19 cellular contexts compared by ENCODE assay signal in the genomic region with DNA sequence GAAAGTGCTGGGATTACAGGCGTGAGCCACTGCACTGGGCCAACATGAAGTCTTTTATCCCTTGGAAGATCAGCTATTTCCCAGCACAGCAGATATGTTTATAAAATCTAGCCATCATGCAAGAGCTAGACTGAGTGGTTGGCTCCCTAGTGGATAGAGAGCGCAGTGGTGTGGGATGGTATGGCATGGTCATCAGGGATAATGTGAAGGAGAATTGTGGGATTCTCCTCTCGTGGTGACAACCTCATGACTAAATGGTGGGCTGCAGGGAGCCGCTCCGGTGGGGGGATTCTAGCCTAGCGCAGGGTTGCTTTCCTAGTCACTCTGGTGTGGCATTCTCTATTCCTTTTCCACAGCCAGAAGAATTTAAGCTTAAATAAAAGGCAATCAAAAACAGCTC. TPM values are rescaled to one million over a fixed set of nuclear protein-coding genes. Genes with fewer than 3 reads are reported as not detected.
A peak's percentile ranks its signal among the peaks of the same experiment; 100 is the strongest.
DNase-seq lines count a peak whose midpoint lies in the region; ATAC-seq and TF ChIP-seq lines count a peak whose summit lies in the region.
"Had no signal": no experiment of that assay in that cellular context is flagged by ENCODE, and none has a peak within 500 bp of the region (broad histone marks: within the 10 kb centered on the region; RNA-seq: fewer than 3 reads in every experiment).

No MANE protein-coding gene starts in this region.

- no peak for TF ChIP-seq POLR2A in gastrocnemius medialis (IDR thresholded peaks at IDR 0.05)

- H3K4me3 ChIP-seq in Panc1 (ENCODE audit: low read depth in 2 of 2, low read length in 2 of 2) (no peak overlapping the region), gastrocnemius medialis (no peak overlapping the region), mesendoderm (ENCODE audit: low read length) (no peak overlapping the region)
- H3K4me3 ChIP-seq: BLaER1 had no signal

- no peak overlapping the region for H3K27ac ChIP-seq in Panc1 (ENCODE audit: low read length)
- peak overlapping the region in 3 of 4 donors; percentile 2 to 62 (median 18) for H3K27ac ChIP-seq in gastrocnemius medialis
- no peak overlapping the region for H3K27ac ChIP-seq in mesendoderm (ENCODE audit: low read depth, low read length)
- H3K27ac ChIP-seq: BLaER1 had no signal

- H3K9me3 ChIP-seq in Panc1 (ENCODE audit: control insufficient read depth, insufficient read depth, low read depth, low read length) (no peaks in the 10 kb centered on the region), gastrocnemius medialis (no peaks in the 10 kb centered on the region)
- H3K9me3 ChIP-seq: BE2C, BLaER1 had no signal

- H3K4ac ChIP-seq in mesendoderm (ENCODE audit: low read depth, low read length): no peak overlapping the region

- H3K27me3 ChIP-seq in Panc1 (ENCODE audit: control insufficient read depth, insufficient read depth, low read length) (no peaks in the 10 kb centered on the region), gastrocnemius medialis (no peaks in the 10 kb centered on the region), mesendoderm (ENCODE audit: insufficient read depth, low read length, poor library complexity) (no peaks in the 10 kb centered on the region)
- H3K27me3 ChIP-seq: BE2C, BLaER1 had no signal

- no peak overlapping the region for H2BK15ac ChIP-seq in mesendoderm (replicated peaks; ENCODE audit: low read depth)

- H3K36me3 ChIP-seq in Panc1 (ENCODE audit: control insufficient read depth, insufficient read depth, low read length) (0 out of 2 replicates have a peak, but pooled peaks cover 2% of the 10 kb centered on the region), gastrocnemius medialis (peaks cover 0 to 38% of the 10 kb centered on the region in 2 donors), mesendoderm (ENCODE audit: control insufficient read depth, insufficient read depth, low read length) (peaks cover 3% of the 10 kb centered on the region)

- no peak overlapping the region for H2AK5ac ChIP-seq in mesendoderm (ENCODE audit: low read length)

- H2BK120ac ChIP-seq in mesendoderm (ENCODE audit: low read depth, low read length): no peak overlapping the region

- H3K4me1 ChIP-seq in Panc1 (ENCODE audit: control insufficient read depth, insufficient read depth, low read length) (no peaks in the 10 kb centered on the region), gastrocnemius medialis (peaks cover 37 to 40% of the 10 kb centered on the region in 2 donors), mesendoderm (ENCODE audit: control insufficient read depth, low read depth, low read length) (no peaks in the 10 kb centered on the region)
- H3K4me1 ChIP-seq: BE2C had no signal

- H3K79me1 ChIP-seq in mesendoderm (ENCODE audit: low read length): no peaks in the 10 kb centered on the region

- no peak overlapping the region for H3K4me3 Mint-ChIP-seq in activated T-helper 2 cell treated with anti-CD3 and anti-CD28 coated beads, Interferon-gamma antibody, Interleukin-2, Interleukin-4, amounts not matched to agents 10 μg/mL and 5 μg/mL and 100 μg/mL, durations not matched to agents 14 hours and 24 hours and 36 hours (ENCODE audit: low read depth)
- H3K4me3 Mint-ChIP-seq: CD14-positive monocyte; CD4-positive, alpha-beta memory T cell; CD4-positive, CD25-positive, alpha-beta regulatory T cell; CD8-positive, alpha-beta memory T cell had no signal

- POLR2A ChIA-PET in Panc1 (lab: Charles Lee): interaction anchor here (0.5 kb wide), 1 partner anchor 127 kb away, joined by 5 read pairs; no protein-coding TSS in a partner anchor

- CTCF ChIA-PET in Panc1 (lab: Charles Lee): no interaction called here

- intact Hi-C loops in Panc1 (cut with micrococcal nuclease; ENCODE audit: unreplicated experiment) (no loop called here), gastrocnemius medialis (cut with DNase I; ENCODE audit: low total_unique reads) (no loop called here)
- intact Hi-C loops in activated T-helper 2 cell treated with anti-CD3 and anti-CD28 coated beads, Interferon-gamma antibody, Interleukin-2, Interleukin-4, amounts not matched to agents 10 μg/mL and 5 μg/mL and 100 μg/mL, durations not matched to agents 14 hours and 24 hours and 36 hours (cut with micrococcal nuclease): no loop called here

- H3K79me2 ChIP-seq in mesendoderm (ENCODE audit: control insufficient read depth, insufficient read depth, low read length): no peaks in the 10 kb centered on the region

- no peak for DNase-seq in Panc1 (ENCODE audit: low read depth, low spot score)
- peak; percentile 60 for DNase-seq in mesenteric fat pad (ENCODE audit: low spot score)
- no peak for DNase-seq in gastrocnemius medialis
- no peak for DNase-seq in mesendoderm
- no peak for DNase-seq in DMS114 treated with DMSO at 0.1 percent for 48 hours (lab: John Stamatoyannopoulos, UW; ENCODE audit: unreplicated experiment)
- DNase-seq in activated T-helper 2 cell treated with anti-CD3 and anti-CD28 coated beads, Interferon-gamma antibody, Interleukin-2, Interleukin-4, amounts not matched to agents 10 μg/mL and 5 μg/mL and 100 μg/mL, durations not matched to agents 14 hours and 24 hours and 36 hours (ENCODE audit: low spot score): no peak
- DNase-seq: 8988T; ACHN; BE2C; C1 segment of cervical spinal cord; CD4-positive, alpha-beta memory T cell; CD4-positive, CD25-positive, alpha-beta regulatory T cell; CD8-positive, alpha-beta memory T cell; COR-L47; DMS 273 treated with DMSO at 0.1 percent for 48 hours; DMS79 treated with DMSO at 0.1 percent for 48 hours; GF-D8 had no signal

- no peak overlapping the region for H4K8ac ChIP-seq in mesendoderm (ENCODE audit: low read depth, low read length)

- no peak for TF ChIP-seq CTCF in Panc1 (IDR thresholded peaks at IDR 0.05)
- no peak for TF ChIP-seq CTCF in gastrocnemius medialis (IDR thresholded peaks at IDR 0.05 in 4 of 5, conservative IDR thresholded peaks at IDR 0.05 in 1 of 5)

- WGBS in mesendoderm (ENCODE audit: extremely low coverage, insufficient coverage, low lambda C conversion rate): no CpG with 5 or more reads among the region's 6 CpGs

- ATAC-seq in Panc1: peak; percentile 54; the same call in 1 of the 2 replicates
- ATAC-seq in gastrocnemius medialis: no peak

- H3K9ac ChIP-seq in mesendoderm (ENCODE audit: low read length): no peak overlapping the region
- H3K9ac ChIP-seq: BLaER1 had no signal

- H3K27ac Mint-ChIP-seq in activated T-helper 2 cell treated with anti-CD3 and anti-CD28 coated beads, Interferon-gamma antibody, Interleukin-2, Interleukin-4, amounts not matched to agents 10 μg/mL and 5 μg/mL and 100 μg/mL, durations not matched to agents 14 hours and 24 hours and 36 hours: no peak overlapping the region
- H3K27ac Mint-ChIP-seq: CD14-positive monocyte; CD4-positive, alpha-beta memory T cell had no signal

- H4K5ac ChIP-seq in mesendoderm (ENCODE audit: low read length): no peak overlapping the region

- H3K36me3 Mint-ChIP-seq in activated T-helper 2 cell treated with anti-CD3 and anti-CD28 coated beads, Interferon-gamma antibody, Interleukin-2, Interleukin-4, amounts not matched to agents 10 μg/mL and 5 μg/mL and 100 μg/mL, durations not matched to agents 14 hours and 24 hours and 36 hours (ENCODE audit: low read depth): no peaks in the 10 kb centered on the region

- no peak overlapping the region for H3K56ac ChIP-seq in mesendoderm (ENCODE audit: low read length)

- H3K27me3 Mint-ChIP-seq in activated T-helper 2 cell treated with anti-CD3 and anti-CD28 coated beads, Interferon-gamma antibody, Interleukin-2, Interleukin-4, amounts not matched to agents 10 μg/mL and 5 μg/mL and 100 μg/mL, durations not matched to agents 14 hours and 24 hours and 36 hours (ENCODE audit: low read depth): no peaks in the 10 kb centered on the region
- H3K27me3 Mint-ChIP-seq: CD4-positive, alpha-beta memory T cell; CD4-positive, CD25-positive, alpha-beta regulatory T cell had no signal

- no peak overlapping the region for H3K18ac ChIP-seq in mesendoderm (ENCODE audit: low read length)

- H3K9me3 Mint-ChIP-seq in activated T-helper 2 cell treated with anti-CD3 and anti-CD28 coated beads, Interferon-gamma antibody, Interleukin-2, Interleukin-4, amounts not matched to agents 10 μg/mL and 5 μg/mL and 100 μg/mL, durations not matched to agents 14 hours and 24 hours and 36 hours: no peaks in the 10 kb centered on the region
- H3K9me3 Mint-ChIP-seq: CD4-positive, alpha-beta memory T cell; CD4-positive, CD25-positive, alpha-beta regulatory T cell; CD8-positive, alpha-beta memory T cell had no signal

- H3K4me2 ChIP-seq in mesendoderm (ENCODE audit: low read length): no peak overlapping the region
- H3K4me2 ChIP-seq: BLaER1 had no signal

- H2BK5ac ChIP-seq in mesendoderm (ENCODE audit: low read length): no peak overlapping the region

- H3K4me1 Mint-ChIP-seq in activated T-helper 2 cell treated with anti-CD3 and anti-CD28 coated beads, Interferon-gamma antibody, Interleukin-2, Interleukin-4, amounts not matched to agents 10 μg/mL and 5 μg/mL and 100 μg/mL, durations not matched to agents 14 hours and 24 hours and 36 hours (ENCODE audit: low read depth): peaks cover 4% of the 10 kb centered on the region

- in situ Hi-C loops in Panc1 (cut with HindIII; ENCODE audit: low pct_unique_long_range_greater_than_20kb, low sequenced_read_pairs): no loop called here
- in situ Hi-C loops in gastrocnemius medialis (cut with MboI; ENCODE audit: low sequenced_read_pairs in 4 of 4): no loop called here

- no peak overlapping the region for H3K23ac ChIP-seq in mesendoderm (ENCODE audit: low read length)

- BruUV-seq in Panc1 (replicated peaks; lab: Mats Ljungman, UMichigan): no TSS peak

RNA-seq across cellular contexts. Expression of gene GPI, which starts 43.3 kb away (rescaled TPM):
- total RNA-seq in Panc1 (2021; ENCODE audit: unreplicated experiment) (370 TPM), mesenteric fat pad (426 TPM), gastrocnemius medialis (100 to 1,000 TPM in 3 of 4 donors, 10 to 100 TPM in 1; 83.2 to 231 (median 173) TPM)
- 700 TPM for polyA plus RNA-seq in Panc1 (2012; ENCODE audit: insufficient read length)
- 123 TPM for polyA plus RNA-seq in mesendoderm (2013, experiment 1 of 2)
- 126 TPM for polyA plus RNA-seq in mesendoderm (2013, experiment 2 of 2)
- 622 and 630 TPM in 2 replicates for total RNA-seq in activated T-helper 2 cell treated with anti-CD3 and anti-CD28 coated beads, Interferon-gamma antibody, Interleukin-2, Interleukin-4, amounts not matched to agents 10 μg/mL and 5 μg/mL and 100 μg/mL, durations not matched to agents 14 hours and 24 hours and 36 hours

Comparison
In these comparisons a context has a peak if more than half of its experiments do, and no peak if none do; other contexts are left out.
1. H3K27ac ChIP-seq: peak in gastrocnemius medialis (3 of 4); none in Panc1 (single experiment) and mesendoderm (single experiment).